10 cellular contexts compared by ENCODE assay signal in genomic region chr17:75088465-75088895, GRCh38. TPM values are rescaled to one million over a fixed set of nuclear protein-coding genes. Genes with fewer than 3 reads are reported as not detected.
DNase-seq lines count a peak whose midpoint lies in the region; ATAC-seq and TF ChIP-seq lines count a peak whose summit lies in the region.
"Had no signal": no experiment of that assay in that cellular context is flagged by ENCODE, and none has a peak within 500 bp of the region (broad histone marks: within the 10 kb centered on the region; RNA-seq: fewer than 3 reads in every experiment).

No MANE protein-coding gene starts in this region.

- H3K36me3 ChIP-seq in lower lobe of right lung = no peaks in the 10 kb centered on the region
- H3K36me3 ChIP-seq in tibial artery = no peaks in the 10 kb centered on the region

- H3K4me3 ChIP-seq in lower lobe of right lung = peak overlapping the region; percentile 74
- peak overlapping the region; percentile 48 to 53 for H3K4me3 ChIP-seq in tibial artery

- H3K4me3 Mint-ChIP-seq in activated CD8-positive, alpha-beta memory T cell treated with anti-CD3 and anti-CD28 coated beads, Interleukin-2, amount 10 ng/mL, durations not matched to agents 7 days and 5 days = peak overlapping the region; percentile 66
- H3K4me3 Mint-ChIP-seq in central memory CD8-positive, alpha-beta T cell = peak overlapping the region; percentile 41
- H3K4me3 Mint-ChIP-seq in glutamatergic neuron (ENCODE audit: unreplicated experiment) = no peak overlapping the region

- CTCF ChIA-PET in activated CD8-positive, alpha-beta memory T cell treated with anti-CD3 and anti-CD28 coated beads, Interleukin-2, amount 10 ng/mL, durations not matched to agents 7 days and 5 days (lab: Charles Lee) = interaction anchor here (1.2 to 2.5 kb wide), 12 partner anchors 9 to 173 kb away, joined by 3 to 9 read pairs (median 4); partner anchors contain the start of genes MRPS7 and NT5C

- no peaks in the 10 kb centered on the region for H3K9me3 Mint-ChIP-seq in activated CD8-positive, alpha-beta memory T cell treated with anti-CD3 and anti-CD28 coated beads, Interleukin-2, amount 10 ng/mL, durations not matched to agents 7 days and 5 days (ENCODE audit: low read depth)
- no peaks in the 10 kb centered on the region for H3K9me3 Mint-ChIP-seq in central memory CD8-positive, alpha-beta T cell
- peaks cover 6% of the 10 kb centered on the region for H3K9me3 Mint-ChIP-seq in glutamatergic neuron (ENCODE audit: unreplicated experiment)

- no peak for DNase-seq in activated CD8-positive, alpha-beta memory T cell treated with anti-CD3 and anti-CD28 coated beads, Interleukin-2, amount 10 ng/mL, durations not matched to agents 7 days and 5 days
- no peak for DNase-seq in activated CD8-positive, alpha-beta memory T cell treated with anti-CD3 and anti-CD28 coated beads, Interleukin-2, amount 50 U/mL, for 4 hours
- no peak for DNase-seq in central memory CD8-positive, alpha-beta T cell (ENCODE audit: low spot score in 2 of 2)
- no peak for DNase-seq in lower lobe of right lung
- no peak for DNase-seq in tibial artery
- DNase-seq in OCI-M1 (lab: John Stamatoyannopoulos, UW) = no peak
- no peak for DNase-seq in glutamatergic neuron
- DNase-seq in dermis blood vessel endothelial cell = no peak
- DNase-seq: GOT3; stimulated activated naive CD4-positive, alpha-beta T cell treated with Interleukin-2 at 50 U/mL for 16 hours had no signal

- no peaks in the 10 kb centered on the region for H3K36me3 Mint-ChIP-seq in activated CD8-positive, alpha-beta memory T cell treated with anti-CD3 and anti-CD28 coated beads, Interleukin-2, amount 10 ng/mL, durations not matched to agents 7 days and 5 days
- no peaks in the 10 kb centered on the region for H3K36me3 Mint-ChIP-seq in central memory CD8-positive, alpha-beta T cell (ENCODE audit: insufficient read depth)
- no peaks in the 10 kb centered on the region for H3K36me3 Mint-ChIP-seq in glutamatergic neuron (ENCODE audit: unreplicated experiment)

- H3K27ac Mint-ChIP-seq in activated CD8-positive, alpha-beta memory T cell treated with anti-CD3 and anti-CD28 coated beads, Interleukin-2, amount 10 ng/mL, durations not matched to agents 7 days and 5 days = no peak overlapping the region
- H3K27ac Mint-ChIP-seq in central memory CD8-positive, alpha-beta T cell (ENCODE audit: low read depth) = peak overlapping the region; percentile 35
- no peak overlapping the region for H3K27ac Mint-ChIP-seq in glutamatergic neuron (ENCODE audit: unreplicated experiment)

- H3K27me3 Mint-ChIP-seq in activated CD8-positive, alpha-beta memory T cell treated with anti-CD3 and anti-CD28 coated beads, Interleukin-2, amount 10 ng/mL, durations not matched to agents 7 days and 5 days = no peaks in the 10 kb centered on the region
- H3K27me3 Mint-ChIP-seq in central memory CD8-positive, alpha-beta T cell = no peaks in the 10 kb centered on the region
- peaks cover 16% of the 10 kb centered on the region for H3K27me3 Mint-ChIP-seq in glutamatergic neuron (ENCODE audit: unreplicated experiment)

- TF ChIP-seq CTCF in lower lobe of right lung (IDR thresholded peaks at IDR 0.05) (no peak), tibial artery (IDR thresholded peaks at IDR 0.05) (no peak), glutamatergic neuron (IDR thresholded peaks at IDR 0.05; ENCODE audit: partially characterized antibody, unreplicated experiment) (no peak)

- H3K27me3 ChIP-seq in lower lobe of right lung (ENCODE audit: low read depth) = no peaks in the 10 kb centered on the region
- peaks cover 0 to 8% of the 10 kb centered on the region in 2 donors for H3K27me3 ChIP-seq in tibial artery

- H3K27ac ChIP-seq in lower lobe of right lung (peak overlapping the region; percentile 96), tibial artery (peak overlapping the region; percentile 45 to 54)

- ATAC-seq in activated CD8-positive, alpha-beta memory T cell treated with anti-CD3 and anti-CD28 coated beads, Interleukin-2, amount 10 ng/mL, durations not matched to agents 7 days and 5 days = peak; percentile 4
- ATAC-seq in central memory CD8-positive, alpha-beta T cell (replicated peaks; ENCODE audit: extremely low read depth, poor library complexity, severe bottlenecking) = no peak
- peak; percentile 20 to 26 for ATAC-seq in lower lobe of right lung

- H3K4me1 Mint-ChIP-seq in activated CD8-positive, alpha-beta memory T cell treated with anti-CD3 and anti-CD28 coated beads, Interleukin-2, amount 10 ng/mL, durations not matched to agents 7 days and 5 days = peaks cover 32% of the 10 kb centered on the region
- peaks cover 25% of the 10 kb centered on the region for H3K4me1 Mint-ChIP-seq in central memory CD8-positive, alpha-beta T cell
- H3K4me1 Mint-ChIP-seq in glutamatergic neuron (ENCODE audit: low read depth, unreplicated experiment) = peaks cover 2% of the 10 kb centered on the region

- intact Hi-C loops in lower lobe of right lung (cut with DNase I) = no loop called here
- intact Hi-C loops in tibial artery (cut with DNase I; ENCODE audit: low total_unique reads) = no loop called here

- no peaks in the 10 kb centered on the region for H3K9me3 ChIP-seq in lower lobe of right lung
- H3K9me3 ChIP-seq in tibial artery = no peaks in the 10 kb centered on the region

- H3K4me1 ChIP-seq in lower lobe of right lung = peaks cover 75% of the 10 kb centered on the region
- peaks cover 0 to 45% (median 14%) of the 10 kb centered on the region in 4 donors for H3K4me1 ChIP-seq in tibial artery

RNA-seq across cellular contexts. Expression of gene SLC16A5, which starts 0.7 kb away (rescaled TPM):
- 1 to 10 TPM; 2.3 to 3.2 TPM for total RNA-seq in activated CD8-positive, alpha-beta memory T cell treated with anti-CD3 and anti-CD28 coated beads, Interleukin-2, amount 10 ng/mL, durations not matched to agents 7 days and 5 days
- total RNA-seq in lower lobe of right lung = 32.3 TPM
- 1.1 TPM for total RNA-seq in glutamatergic neuron (ENCODE audit: unreplicated experiment)
- total RNA-seq in dermis blood vessel endothelial cell = 11.4 and 17.1 TPM in 2 replicates

RNA-seq across cellular contexts. Expression of gene ARMC7, which starts 21.3 kb away (rescaled TPM):
- total RNA-seq in activated CD8-positive, alpha-beta memory T cell treated with anti-CD3 and anti-CD28 coated beads, Interleukin-2, amount 10 ng/mL, durations not matched to agents 7 days and 5 days = 10 to 100 TPM; 13.5 to 14.5 TPM
- total RNA-seq in lower lobe of right lung (16.7 TPM), glutamatergic neuron (ENCODE audit: unreplicated experiment) (9.9 TPM), dermis blood vessel endothelial cell (3.1 and 3.9 TPM in 2 replicates)

RNA-seq across cellular contexts. Expression of gene KCTD2, which starts 41.5 kb away (rescaled TPM):
- 10 to 100 TPM; 16.8 to 19.1 TPM for total RNA-seq in activated CD8-positive, alpha-beta memory T cell treated with anti-CD3 and anti-CD28 coated beads, Interleukin-2, amount 10 ng/mL, durations not matched to agents 7 days and 5 days
- 22.9 TPM for total RNA-seq in lower lobe of right lung
- 23.4 TPM for total RNA-seq in glutamatergic neuron (ENCODE audit: unreplicated experiment)
- 17.4 and 22.8 TPM in 2 replicates for total RNA-seq in dermis blood vessel endothelial cell

RNA-seq across cellular contexts. Expression of gene ATP5PD, which starts 41.7 kb away (rescaled TPM):
- 100 to 1,000 TPM; 188 to 210 TPM for total RNA-seq in activated CD8-positive, alpha-beta memory T cell treated with anti-CD3 and anti-CD28 coated beads, Interleukin-2, amount 10 ng/mL, durations not matched to agents 7 days and 5 days
- 171 TPM for total RNA-seq in lower lobe of right lung
- 139 TPM for total RNA-seq in glutamatergic neuron (ENCODE audit: unreplicated experiment)
- 214 and 256 TPM in 2 replicates for total RNA-seq in dermis blood vessel endothelial cell

RNA-seq across cellular contexts. Expression of gene NT5C, which starts 43.1 kb away (rescaled TPM):
- 10 to 100 TPM; 65.2 to 73.1 TPM for total RNA-seq in activated CD8-positive, alpha-beta memory T cell treated with anti-CD3 and anti-CD28 coated beads, Interleukin-2, amount 10 ng/mL, durations not matched to agents 7 days and 5 days
- total RNA-seq in lower lobe of right lung (34.9 TPM), glutamatergic neuron (ENCODE audit: unreplicated experiment) (40.4 TPM), dermis blood vessel endothelial cell (48.8 and 51.9 TPM in 2 replicates)
